Comparison of ENCODE assay signal across 8 cellular contexts in the genomic region with DNA sequence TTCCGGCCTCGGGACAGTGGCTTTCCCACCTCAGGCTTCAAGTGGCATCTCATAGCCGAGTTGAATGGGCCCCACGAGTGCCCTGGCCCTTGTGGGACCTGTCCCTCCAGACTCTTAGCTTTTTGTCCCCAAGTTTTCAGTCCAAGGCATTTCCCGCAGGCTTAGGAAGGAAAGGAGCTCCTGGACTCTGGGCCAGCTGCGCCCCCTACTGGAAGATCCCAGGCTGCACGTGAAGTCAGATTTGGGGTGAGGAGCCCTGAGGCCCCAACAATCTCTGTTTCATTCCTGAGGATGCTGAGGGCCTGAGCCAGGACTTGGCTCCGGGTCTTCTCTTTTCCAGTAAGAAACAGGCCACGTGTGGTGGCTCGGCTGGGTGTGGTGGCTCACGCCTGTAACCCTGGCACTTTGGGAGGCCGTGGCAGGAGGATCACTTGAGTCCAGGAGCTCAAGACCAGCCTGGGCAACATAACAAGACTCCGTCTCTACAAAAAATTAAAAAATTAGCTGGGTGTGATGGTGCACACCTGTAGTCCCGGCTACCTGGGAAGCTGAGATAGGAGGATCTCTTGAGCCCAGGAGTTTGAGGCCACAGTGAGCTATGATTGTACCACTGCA.
DNase-seq lines count a peak whose midpoint lies in the region; ATAC-seq and TF ChIP-seq lines count a peak whose summit lies in the region.

No MANE protein-coding gene starts in this region.

- 29% methylated on average over 8 of the region's 14 CpGs for WGBS in right lobe of liver (ENCODE audit: insufficient coverage, low coverage, low lambda C conversion rate, missing lambda C conversion rate)

- H3K27me3 Mint-ChIP-seq in T-helper 2 cell treated with Interferon-gamma antibody and Interleukin-4, amounts not matched to agents 5 μg/mL and 100 μg/mL, for 36 hours (ENCODE audit: low read depth), result no peaks in the 10 kb centered on the region

- H3K36me3 Mint-ChIP-seq in T-helper 2 cell treated with Interferon-gamma antibody and Interleukin-4, amounts not matched to agents 5 μg/mL and 100 μg/mL, for 36 hours (ENCODE audit: low read depth), result no peaks in the 10 kb centered on the region

- peaks cover 0 to 90% (median 39%) of the 10 kb centered on the region in 4 donors for H3K36me3 ChIP-seq in right lobe of liver

- intact Hi-C loops in right lobe of liver (cut with DNase I), result loop anchor here (5.0 to 10.0 kb wide), 2 partner anchors 102 to 110 kb away; no protein-coding TSS in a partner anchor

- H3K27me3 ChIP-seq in right lobe of liver, result no peaks in the 10 kb centered on the region

- H3K9me3 Mint-ChIP-seq in T-helper 2 cell treated with Interferon-gamma antibody and Interleukin-4, amounts not matched to agents 5 μg/mL and 100 μg/mL, for 36 hours, result no peaks in the 10 kb centered on the region

- TF ChIP-seq POLR2A in right lobe of liver (IDR thresholded peaks at IDR 0.05), result no peak

- H3K4me1 Mint-ChIP-seq in T-helper 2 cell treated with Interferon-gamma antibody and Interleukin-4, amounts not matched to agents 5 μg/mL and 100 μg/mL, for 36 hours (ENCODE audit: low read depth), result no peaks in the 10 kb centered on the region

- peaks cover 0 to 14% (median 5%) of the 10 kb centered on the region in 4 donors for H3K4me1 ChIP-seq in right lobe of liver

- no peak overlapping the region for H3K4me3 Mint-ChIP-seq in T-helper 2 cell treated with Interferon-gamma antibody and Interleukin-4, amounts not matched to agents 5 μg/mL and 100 μg/mL, for 36 hours

- H3K9me3 ChIP-seq in right lobe of liver, result no peaks in the 10 kb centered on the region

- H3K4me3 ChIP-seq in LNCaP clone FGC (ENCODE audit: low read depth, low read length) (no peak overlapping the region), right lobe of liver (no peak overlapping the region)

- peak; percentile 80 for DNase-seq in NCI-H2196 (lab: John Stamatoyannopoulos, UW; ENCODE audit: unreplicated experiment)
- no peak for DNase-seq in NCI-H2196 treated with DMSO at 0.1 percent for 48 hours (lab: John Stamatoyannopoulos, UW; ENCODE audit: unreplicated experiment)
- no peak for DNase-seq in LNCaP clone FGC (ENCODE audit: low read depth)
- DNase-seq in T-helper 2 cell treated with Interferon-gamma antibody and Interleukin-4, amounts not matched to agents 5 μg/mL and 100 μg/mL, for 36 hours (ENCODE audit: low spot score), result peak; percentile 20
- peak; percentile 81 for DNase-seq in dermis blood vessel endothelial cell
- no peak for DNase-seq in right lobe of liver
- DNase-seq in stimulated activated CD8-positive, alpha-beta memory T cell treated with anti-CD3 and anti-CD28 coated beads, Interleukin-4, amount 100 ng/mL, for 48 hours, result peak; percentile 78

- peak; percentile 4 to 37 (median 30) for ATAC-seq in right lobe of liver
- no peak for ATAC-seq in HG02981 (IDR thresholded peaks at IDR 0.05; ENCODE audit: unreplicated experiment)

- peak; percentile 67 for TF ChIP-seq CTCF in LNCaP clone FGC (IDR thresholded peaks at IDR 0.05; ENCODE audit: control insufficient read depth, extremely low read depth, insufficient read depth)
- TF ChIP-seq CTCF in right lobe of liver (IDR thresholded peaks at IDR 0.05), result peak; percentile 80 to 87 (median 84)

- H3K27ac Mint-ChIP-seq in T-helper 2 cell treated with Interferon-gamma antibody and Interleukin-4, amounts not matched to agents 5 μg/mL and 100 μg/mL, for 36 hours, result no peak overlapping the region

- H3K27ac ChIP-seq in right lobe of liver, result peak overlapping the region in 2 of 3 donors; percentile 12 to 56

Comparison
In these comparisons a context has a peak if more than half of its experiments do, and no peak if none do; other contexts are left out.
1. DNase-seq: peak in NCI-H2196 (single experiment), T-helper 2 cell treated with Interferon-gamma antibody and Interleukin-4, amounts not matched to agents 5 μg/mL and 100 μg/mL, for 36 hours (single experiment), dermis blood vessel endothelial cell (single experiment) and stimulated activated CD8-positive, alpha-beta memory T cell treated with anti-CD3 and anti-CD28 coated beads, Interleukin-4, amount 100 ng/mL, for 48 hours (single experiment); none in NCI-H2196 treated with DMSO at 0.1 percent for 48 hours (single experiment), LNCaP clone FGC (single experiment) and right lobe of liver (0 of 3).